Comparison of ENCODE assay signal across 18 cellular contexts in genomic region chr2:101500860-101501259, GRCh38. TPM values are rescaled to one million over a fixed set of nuclear protein-coding genes. Genes with fewer than 3 reads are reported as not detected.
DNase-seq lines count a peak whose midpoint lies in the region; ATAC-seq, FAIRE-seq and TF ChIP-seq lines count a peak whose summit lies in the region.
"Had no signal": no experiment of that assay in that cellular context is flagged by ENCODE, and none has a peak within 500 bp of the region (broad histone marks: within the 10 kb centered on the region; RNA-seq: fewer than 3 reads in every experiment).

No MANE protein-coding gene starts in this region.

- H3K27ac Mint-ChIP-seq in WTC11, result no peak overlapping the region
- H3K27ac Mint-ChIP-seq in activated CD8-positive, alpha-beta T cell treated with anti-CD3 and anti-CD28 coated beads, Interleukin-2, amount 10 ng/mL, durations not matched to agents 7 days and 5 days, result no peak overlapping the region
- H3K27ac Mint-ChIP-seq: activated CD4-positive, alpha-beta memory T cell treated with anti-CD3 and anti-CD28 coated beads, Interleukin-2, amount 10 ng/mL, durations not matched to agents 7 days and 5 days; B cell; memory B cell had no signal

- no peak for TF ChIP-seq CTCF in left ventricle myocardium inferior (IDR thresholded peaks at IDR 0.05; ENCODE audit: borderline replicate concordance)
- TF ChIP-seq CTCF in WTC11 (IDR thresholded peaks at IDR 0.05), result no peak

- no peaks in the 10 kb centered on the region for H3K9me3 ChIP-seq in left ventricle myocardium inferior (replicated peaks)
- H3K9me3 ChIP-seq: sigmoid colon, suprapubic skin had no signal

- no peaks in the 10 kb centered on the region for H3K27me3 Mint-ChIP-seq in WTC11 (ENCODE audit: low read depth)
- no peaks in the 10 kb centered on the region for H3K27me3 Mint-ChIP-seq in activated CD8-positive, alpha-beta T cell treated with anti-CD3 and anti-CD28 coated beads, Interleukin-2, amount 10 ng/mL, durations not matched to agents 7 days and 5 days (ENCODE audit: low read depth)
- H3K27me3 Mint-ChIP-seq: activated CD4-positive, alpha-beta memory T cell treated with anti-CD3 and anti-CD28 coated beads, Interleukin-2, amount 10 ng/mL, durations not matched to agents 7 days and 5 days; memory B cell had no signal

- no peaks in the 10 kb centered on the region for H3K9me3 Mint-ChIP-seq in WTC11
- H3K9me3 Mint-ChIP-seq in activated CD8-positive, alpha-beta T cell treated with anti-CD3 and anti-CD28 coated beads, Interleukin-2, amount 10 ng/mL, durations not matched to agents 7 days and 5 days (ENCODE audit: insufficient read depth), result no peaks in the 10 kb centered on the region
- H3K9me3 Mint-ChIP-seq: activated CD4-positive, alpha-beta memory T cell treated with anti-CD3 and anti-CD28 coated beads, Interleukin-2, amount 10 ng/mL, durations not matched to agents 7 days and 5 days; memory B cell had no signal

- DNase-seq in H54 (ENCODE audit: insufficient read length, low spot score), result no peak
- DNase-seq in amniotic epithelial cell (ENCODE audit: low read depth), result peak; percentile 87
- DNase-seq in left ventricle myocardium inferior, result no peak
- DNase-seq in sciatic nerve (ENCODE audit: low spot score), result no peak
- no peak for DNase-seq in SIG-M5 treated with dmso at 0.1 percent for 504 hours (lab: John Stamatoyannopoulos, UW; ENCODE audit: unreplicated experiment)
- no peak for DNase-seq in WTC11 (ENCODE audit: low spot score)
- no peak for DNase-seq in putamen (ENCODE audit: low spot score)
- no peak for DNase-seq in activated CD8-positive, alpha-beta T cell treated with anti-CD3 and anti-CD28 coated beads, Interleukin-2, amount 10 ng/mL, durations not matched to agents 7 days and 5 days
- DNase-seq: activated CD4-positive, alpha-beta memory T cell treated with anti-CD3 and anti-CD28 coated beads, Interleukin-2, amount 10 ng/mL, durations not matched to agents 7 days and 5 days; NCI-H2029 treated with DMSO at 0.1 percent for 48 hours; sigmoid colon; stimulated activated CD4-positive, alpha-beta T cell treated with anti-CD3 and anti-CD28 coated beads, Interleukin-4, amount 100 ng/mL, for 1 hour had no signal

- no peaks in the 10 kb centered on the region for H3K36me3 ChIP-seq in left ventricle myocardium inferior
- H3K36me3 ChIP-seq: sigmoid colon, suprapubic skin had no signal

- H3K4me3 ChIP-seq in left ventricle myocardium inferior, result peak overlapping the region; percentile 35
- H3K4me3 ChIP-seq: sigmoid colon, suprapubic skin had no signal

- H3K36me3 Mint-ChIP-seq in WTC11, result no peaks in the 10 kb centered on the region
- H3K36me3 Mint-ChIP-seq in activated CD8-positive, alpha-beta T cell treated with anti-CD3 and anti-CD28 coated beads, Interleukin-2, amount 10 ng/mL, durations not matched to agents 7 days and 5 days (ENCODE audit: low read depth), result no peaks in the 10 kb centered on the region
- H3K36me3 Mint-ChIP-seq: memory B cell had no signal

- TF ChIP-seq POLR2A in H54 (IDR thresholded peaks at IDR 0.05; ENCODE audit: low read depth, low read length), result no peak

- H3K4me1 Mint-ChIP-seq in WTC11, result no peaks in the 10 kb centered on the region
- H3K4me1 Mint-ChIP-seq in activated CD8-positive, alpha-beta T cell treated with anti-CD3 and anti-CD28 coated beads, Interleukin-2, amount 10 ng/mL, durations not matched to agents 7 days and 5 days (ENCODE audit: low read depth), result peaks cover 18% of the 10 kb centered on the region
- H3K4me1 Mint-ChIP-seq: B cell, memory B cell had no signal

- H3K4me1 ChIP-seq in left ventricle myocardium inferior, result peaks cover 23% of the 10 kb centered on the region
- H3K4me1 ChIP-seq: suprapubic skin had no signal

- POLR2A ChIA-PET in WTC11 (lab: Charles Lee), result interaction anchor here (0.6 kb wide), 1 partner anchor 35 kb away, joined by 4 read pairs; no protein-coding TSS in a partner anchor
- POLR2A ChIA-PET in activated CD8-positive, alpha-beta T cell treated with anti-CD3 and anti-CD28 coated beads, Interleukin-2, amount 10 ng/mL, durations not matched to agents 7 days and 5 days (lab: Charles Lee), result interaction anchor here (1.0 kb wide), 1 partner anchor 26 kb away, joined by 3 read pairs; the partner anchor contains the start of gene RFX8

- H3K27me3 ChIP-seq in left ventricle myocardium inferior (ENCODE audit: low read depth), result no peaks in the 10 kb centered on the region
- H3K27me3 ChIP-seq: sigmoid colon, suprapubic skin had no signal

- intact Hi-C loops in left ventricle myocardium inferior (cut with micrococcal nuclease) (no loop called here), sciatic nerve (cut with DNase I) (no loop called here)

- CTCF ChIA-PET in WTC11 (lab: Charles Lee), result interaction anchor here (1.1 to 2.0 kb wide), 2 partner anchors 159 to 312 kb away, joined by 3 to 4 read pairs; no protein-coding TSS in a partner anchor
- CTCF ChIA-PET in activated CD8-positive, alpha-beta T cell treated with anti-CD3 and anti-CD28 coated beads, Interleukin-2, amount 10 ng/mL, durations not matched to agents 7 days and 5 days (lab: Charles Lee), result interaction anchor here (1.3 to 1.4 kb wide), 2 partner anchors 10 to 82 kb away, joined by 3 to 4 read pairs; no protein-coding TSS in a partner anchor

- ATAC-seq in sciatic nerve, result peak; percentile 44
- ATAC-seq in WTC11, result no peak
- no peak for ATAC-seq in activated CD8-positive, alpha-beta T cell treated with anti-CD3 and anti-CD28 coated beads, Interleukin-2, amount 10 ng/mL, durations not matched to agents 7 days and 5 days
- ATAC-seq: Panc1 had no signal

- peak; percentile 61 for FAIRE-seq in H54 (lab: Jason Lieb, UNC)
- FAIRE-seq: endometrium had no signal

- H3K27ac ChIP-seq in left ventricle myocardium inferior (replicated peaks), result peak overlapping the region; percentile 68
- H3K27ac ChIP-seq: suprapubic skin had no signal

- no peak overlapping the region for H3K4me3 Mint-ChIP-seq in WTC11
- H3K4me3 Mint-ChIP-seq in activated CD8-positive, alpha-beta T cell treated with anti-CD3 and anti-CD28 coated beads, Interleukin-2, amount 10 ng/mL, durations not matched to agents 7 days and 5 days, result no peak overlapping the region
- H3K4me3 Mint-ChIP-seq: activated CD4-positive, alpha-beta memory T cell treated with anti-CD3 and anti-CD28 coated beads, Interleukin-2, amount 10 ng/mL, durations not matched to agents 7 days and 5 days; B cell; memory B cell had no signal

TF ChIP-seq in WTC11, 78 proteins besides CTCF, POLR2A, EP300 and RAD21:
- TF ChIP-seq MYBL2 (CRISPR knock-in tag; IDR thresholded peaks at IDR 0.05) (no peak), GRHL2 (CRISPR knock-in tag; IDR thresholded peaks at IDR 0.05; ENCODE audit: insufficient replicate concordance, severe bottlenecking) (no peak), TCF7 (CRISPR knock-in tag; IDR thresholded peaks at IDR 0.05; ENCODE audit: low read depth) (no peak), IRF1 (CRISPR knock-in tag; IDR thresholded peaks at IDR 0.05) (no peak), CREB1 (CRISPR knock-in tag; IDR thresholded peaks at IDR 0.05) (no peak)
- TF ChIP-seq, protein P1, sequence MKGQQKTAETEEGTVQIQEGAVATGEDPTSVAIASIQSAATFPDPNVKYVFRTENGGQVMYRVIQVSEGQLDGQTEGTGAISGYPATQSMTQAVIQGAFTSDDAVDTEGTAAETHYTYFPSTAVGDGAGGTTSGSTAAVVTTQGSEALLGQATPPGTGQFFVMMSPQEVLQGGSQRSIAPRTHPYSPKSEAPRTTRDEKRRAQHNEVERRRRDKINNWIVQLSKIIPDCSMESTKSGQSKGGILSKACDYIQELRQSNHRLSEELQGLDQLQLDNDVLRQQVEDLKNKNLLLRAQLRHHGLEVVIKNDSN (CRISPR knock-in tag; IDR thresholded peaks at IDR 0.05), result no peak

RNA-seq across cellular contexts. Expression of gene RFX8, which starts 25.9 kb away (rescaled TPM):
- total RNA-seq in left ventricle myocardium inferior, result not detected
- total RNA-seq in sciatic nerve, result 6.5 TPM
- total RNA-seq in WTC11 (2021), result 0.16 to 0.28 TPM (median 0.21 TPM) in 3 replicates
- 1 to 10 TPM; 2.2 to 2.8 TPM for total RNA-seq in activated CD8-positive, alpha-beta T cell treated with anti-CD3 and anti-CD28 coated beads, Interleukin-2, amount 10 ng/mL, durations not matched to agents 7 days and 5 days
- total RNA-seq: B cell, chondrocyte had no signal
